25 cellular contexts compared by ENCODE assay signal in genomic region chr13:29716493-29716892, GRCh38.
"Had no signal": no experiment of that assay in that cellular context is flagged by ENCODE, and none has a peak within 500 bp of the region (broad histone marks: within the 10 kb centered on the region; RNA-seq: fewer than 3 reads in every experiment).

No MANE protein-coding gene starts in this region.

- H3K4me1 Mint-ChIP-seq: naive B cell had no signal

- H3K27me3 ChIP-seq: colonic mucosa, gastrocnemius medialis had no signal

- H3K27ac ChIP-seq: colonic mucosa, epithelial cell of prostate, esophagus squamous epithelium, gastrocnemius medialis, heart right ventricle, left lung, lower lobe of right lung had no signal

- H3K4me3 ChIP-seq: colonic mucosa, esophagus squamous epithelium, gastrocnemius medialis, heart right ventricle, left lung, lower lobe of right lung, mucosa of descending colon had no signal

- H3K36me3 Mint-ChIP-seq: mesothelial cell of epicardium, naive B cell had no signal

- H3K9me3 ChIP-seq: colonic mucosa, gastrocnemius medialis had no signal

- H3K4me1 ChIP-seq: colonic mucosa, esophagus squamous epithelium, gastrocnemius medialis, left lung, lower lobe of right lung had no signal

- H3K36me3 ChIP-seq: colonic mucosa, esophagus squamous epithelium, gastrocnemius medialis, heart right ventricle, left lung, lower lobe of right lung had no signal

- DNase-seq: colonic mucosa; cortex of kidney; effector CD8-positive, alpha-beta T cell; effector memory CD8-positive, alpha-beta T cell; erythroblast; esophagus squamous epithelium; foreskin fibroblast; foreskin melanocyte; gastrocnemius medialis; glutamatergic neuron; head of caudate nucleus; heart right ventricle; hippocampal formation; left cardiac atrium; left lung; left ventricle myocardium superior; lower lobe of right lung; mesenchymal stem cell; mucosa of descending colon; naive B cell had no signal

- H3K9me3 Mint-ChIP-seq: dendritic cell treated with granulocyte-macrophage colony-stimulating factor and Interleukin-4, amounts not matched to agents 40 ng/mL and 50 ng/mL, for 4 days; effector memory CD8-positive, alpha-beta T cell; endodermal cell; mesothelial cell of epicardium had no signal

- ATAC-seq: effector memory CD8-positive, alpha-beta T cell; esophagus mucosa; gastrocnemius medialis; heart right ventricle; left cardiac atrium; left lung; left ventricle myocardium superior; lower lobe of right lung; mucosa of descending colon had no signal

- H3K27ac Mint-ChIP-seq: dendritic cell treated with granulocyte-macrophage colony-stimulating factor and Interleukin-4, amounts not matched to agents 40 ng/mL and 50 ng/mL, for 4 days; effector memory CD8-positive, alpha-beta T cell; endodermal cell; mesothelial cell of epicardium; naive B cell had no signal

- H3K4me3 Mint-ChIP-seq: dendritic cell treated with granulocyte-macrophage colony-stimulating factor and Interleukin-4, amounts not matched to agents 40 ng/mL and 50 ng/mL, for 4 days; effector memory CD8-positive, alpha-beta T cell; endodermal cell; mesothelial cell of epicardium; naive B cell had no signal
